Comparison of ENCODE assay signal across 1 cellular context in the genomic region with DNA sequence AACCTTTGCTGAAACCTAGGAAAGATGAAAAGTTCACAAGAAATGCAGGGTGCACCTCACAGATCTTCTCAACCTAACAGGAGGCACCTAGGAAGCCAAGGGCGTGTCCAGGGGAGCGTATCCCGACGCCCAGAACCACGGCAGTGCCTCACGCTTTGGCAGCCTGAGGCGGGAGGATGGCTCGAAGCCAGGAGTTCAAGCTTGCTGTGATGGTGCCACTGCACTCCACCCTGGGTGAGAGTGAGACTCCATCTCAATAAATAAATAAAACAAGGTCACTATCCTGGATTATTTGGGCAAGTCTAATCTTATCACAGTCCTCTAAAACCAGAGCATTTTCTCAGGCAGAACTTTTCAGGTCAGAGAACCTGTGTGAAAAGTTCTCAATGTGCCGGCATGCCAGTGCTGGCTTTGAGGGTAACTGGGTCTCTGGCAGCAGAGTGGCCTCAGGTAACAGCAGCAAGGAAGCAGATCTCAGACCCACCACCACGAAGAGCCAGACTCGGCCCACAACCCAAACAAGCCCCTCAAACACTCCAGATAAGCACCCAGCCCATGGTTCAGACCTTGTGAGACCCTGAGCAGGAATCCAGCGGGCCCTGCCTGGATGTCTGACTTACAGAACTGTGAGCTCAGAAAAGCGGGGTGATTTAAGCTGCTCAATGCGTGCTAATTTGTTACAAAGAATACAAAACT.
TF ChIP-seq lines count a peak whose summit lies in the region.

No MANE protein-coding gene starts in this region.

TF ChIP-seq in HepG2, 621 proteins besides CTCF, POLR2A, EP300 and RAD21:
- TF ChIP-seq RXRB (CRISPR knock-in tag; IDR thresholded peaks at IDR 0.05; ENCODE audit: borderline replicate concordance), result no peak
- TF ChIP-seq, protein P1, sequence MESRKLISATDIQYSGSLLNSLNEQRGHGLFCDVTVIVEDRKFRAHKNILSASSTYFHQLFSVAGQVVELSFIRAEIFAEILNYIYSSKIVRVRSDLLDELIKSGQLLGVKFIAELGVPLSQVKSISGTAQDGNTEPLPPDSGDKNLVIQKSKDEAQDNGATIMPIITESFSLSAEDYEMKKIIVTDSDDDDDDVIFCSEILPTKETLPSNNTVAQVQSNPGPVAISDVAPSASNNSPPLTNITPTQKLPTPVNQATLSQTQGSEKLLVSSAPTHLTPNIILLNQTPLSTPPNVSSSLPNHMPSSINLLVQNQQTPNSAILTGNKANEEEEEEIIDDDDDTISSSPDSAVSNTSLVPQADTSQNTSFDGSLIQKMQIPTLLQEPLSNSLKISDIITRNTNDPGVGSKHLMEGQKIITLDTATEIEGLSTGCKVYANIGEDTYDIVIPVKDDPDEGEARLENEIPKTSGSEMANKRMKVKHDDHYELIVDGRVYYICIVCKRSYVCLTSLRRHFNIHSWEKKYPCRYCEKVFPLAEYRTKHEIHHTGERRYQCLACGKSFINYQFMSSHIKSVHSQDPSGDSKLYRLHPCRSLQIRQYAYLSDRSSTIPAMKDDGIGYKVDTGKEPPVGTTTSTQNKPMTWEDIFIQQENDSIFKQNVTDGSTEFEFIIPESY (CRISPR knock-in tag; IDR thresholded peaks at IDR 0.05), result peak; percentile 24; the same call in 1 of the 2 replicates
